ENCODE assay signal across 7 cellular contexts in the genomic region with DNA sequence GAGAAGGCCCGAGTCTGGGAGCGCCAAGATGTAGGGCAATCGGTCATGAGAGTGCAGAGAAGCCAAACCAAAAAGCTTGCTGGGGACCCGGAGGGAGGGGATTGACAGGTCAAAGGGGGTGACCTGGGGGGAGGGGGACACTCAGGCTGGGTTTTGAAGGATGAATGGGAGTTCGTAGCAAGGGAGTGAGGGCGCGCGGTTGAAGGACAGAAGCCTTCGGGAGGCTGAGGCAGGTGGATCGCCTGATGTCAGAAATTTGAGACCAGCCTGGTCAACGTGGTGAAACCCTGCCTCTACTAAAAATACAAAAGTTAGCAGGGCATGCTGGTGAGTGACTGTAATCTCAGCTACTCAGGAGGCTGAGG. TPM values are rescaled to one million over a fixed set of nuclear protein-coding genes. Genes with fewer than 3 reads are reported as not detected.
DNase-seq lines count a peak whose midpoint lies in the region; ATAC-seq and TF ChIP-seq lines count a peak whose summit lies in the region.
"Not testable (repeated sequence)": the region's sequence is repeated elsewhere in the genome, so short reads cannot be mapped to it uniquely, and the experiment has no call there.

No MANE protein-coding gene starts in this region.

- not testable (repeated sequence) for H3K79me2 ChIP-seq in mammary epithelial cell (ENCODE audit: insufficient read depth, low read length)

- H3K36me3 Mint-ChIP-seq in activated CD8-positive, alpha-beta T cell treated with anti-CD3 and anti-CD28 coated beads for 36 hours (ENCODE audit: low read depth); glutamatergic neuron (ENCODE audit: unreplicated experiment): not testable (repeated sequence)

- H3K27ac ChIP-seq in mammary epithelial cell (ENCODE audit: insufficient read depth, low read depth, low read length): not testable (repeated sequence)

- H3K4me2 ChIP-seq in mammary epithelial cell (ENCODE audit: insufficient read depth, low read depth, low read length): peak overlapping the region; percentile 93
- peak overlapping the region; percentile 85 for H3K4me2 ChIP-seq in skeletal muscle satellite cell (ENCODE audit: low read length)

- H3K4me3 ChIP-seq in GM12865 (ENCODE audit: low read depth, low read length): peak overlapping the region; percentile 62
- H3K4me3 ChIP-seq in mammary epithelial cell (replicated peaks in 1 of 3; ENCODE audit: insufficient read depth in 1 of 3, low read depth in 2 of 3, low read length in 3 of 3): peak overlapping the region in 2 of 3 experiments; percentile 61 to 62
- H3K4me3 ChIP-seq in mucosa of stomach (ENCODE audit: low read length): not testable (repeated sequence)
- peak overlapping the region; percentile 83 for H3K4me3 ChIP-seq in skeletal muscle satellite cell (ENCODE audit: low read length)

- intact Hi-C loops in activated CD8-positive, alpha-beta T cell treated with anti-CD3 and anti-CD28 coated beads for 36 hours (cut with micrococcal nuclease): not testable (repeated sequence)
- intact Hi-C loops in mammary epithelial cell (cut with micrococcal nuclease): loop anchor here (5.0 to 10.0 kb wide), 2 partner anchors 62 to 140 kb away; no protein-coding TSS in a partner anchor

- H3K36me3 ChIP-seq in mammary epithelial cell (ENCODE audit: insufficient read depth, low read length); mucosa of stomach (ENCODE audit: control insufficient read depth, insufficient read depth, low read length); skeletal muscle satellite cell (ENCODE audit: insufficient read depth, low read length): not testable (repeated sequence)

- POLR2A ChIA-PET in activated CD8-positive, alpha-beta T cell treated with anti-CD3 and anti-CD28 coated beads for 36 hours (lab: Charles Lee): interaction anchor here (0.6 kb wide), 1 partner anchor 183 kb away, joined by 3 read pairs; no protein-coding TSS in a partner anchor

- CTCF ChIA-PET in activated CD8-positive, alpha-beta T cell treated with anti-CD3 and anti-CD28 coated beads for 36 hours (lab: Charles Lee): interaction anchor here (0.7 to 2.0 kb wide), 4 partner anchors 50 to 144 kb away, joined by 3 to 5 read pairs (median 4); no protein-coding TSS in a partner anchor
- CTCF ChIA-PET in mammary epithelial cell (lab: Charles Lee; ENCODE audit: low non-redundant PET): not testable (repeated sequence)

- not testable (repeated sequence) for ATAC-seq in activated CD8-positive, alpha-beta T cell treated with anti-CD3 and anti-CD28 coated beads for 36 hours

- H4K20me1 ChIP-seq in mammary epithelial cell (ENCODE audit: insufficient read depth, low read length): not testable (repeated sequence)

- peak overlapping the region; percentile 68 for H3K4me3 Mint-ChIP-seq in activated CD8-positive, alpha-beta T cell treated with anti-CD3 and anti-CD28 coated beads for 36 hours
- peak overlapping the region; percentile 72 for H3K4me3 Mint-ChIP-seq in glutamatergic neuron (ENCODE audit: unreplicated experiment)

- peak overlapping the region; percentile 93 for H2AFZ ChIP-seq in mammary epithelial cell (ENCODE audit: low read depth, low read length)

- not testable (repeated sequence) for H3K4me1 ChIP-seq in mammary epithelial cell (ENCODE audit: insufficient read depth, low read length); skeletal muscle satellite cell (ENCODE audit: control insufficient read depth, insufficient read depth, low read length)
- H3K4me1 ChIP-seq in mucosa of stomach (ENCODE audit: control insufficient read depth, insufficient read depth, low read length): peaks cover 13% of the 10 kb centered on the region

- peaks cover 13% of the 10 kb centered on the region for H3K4me1 Mint-ChIP-seq in activated CD8-positive, alpha-beta T cell treated with anti-CD3 and anti-CD28 coated beads for 36 hours (ENCODE audit: low read depth)
- not testable (repeated sequence) for H3K4me1 Mint-ChIP-seq in glutamatergic neuron (ENCODE audit: low read depth, unreplicated experiment)

- not testable (repeated sequence) for BruUV-seq in mammary epithelial cell (replicated peaks; lab: Mats Ljungman, UMichigan)

- dilution Hi-C loops in mammary epithelial cell (cut with HindIII; ENCODE audit: low sequenced_read_pairs): not testable (repeated sequence)

- not testable (repeated sequence) for H3K9me3 Mint-ChIP-seq in activated CD8-positive, alpha-beta T cell treated with anti-CD3 and anti-CD28 coated beads for 36 hours
- H3K9me3 Mint-ChIP-seq in glutamatergic neuron (ENCODE audit: unreplicated experiment): peaks cover 11% of the 10 kb centered on the region

- no CpG with 5 or more reads among the region's 11 CpGs for WGBS in mammary epithelial cell (ENCODE audit: low coverage, missing lambda C conversion rate)

- DNase-seq in GM12865 (ENCODE audit: low read depth); activated CD8-positive, alpha-beta T cell treated with anti-CD3 and anti-CD28 coated beads for 36 hours; mammary epithelial cell; glutamatergic neuron: not testable (repeated sequence)
- peak; percentile 41 for DNase-seq in NCI-H2107 treated with DMSO at 0.1 percent for 48 hours (lab: John Stamatoyannopoulos, UW; ENCODE audit: unreplicated experiment)

- not testable (repeated sequence) for H3K27me3 Mint-ChIP-seq in activated CD8-positive, alpha-beta T cell treated with anti-CD3 and anti-CD28 coated beads for 36 hours
- peaks cover 10% of the 10 kb centered on the region for H3K27me3 Mint-ChIP-seq in glutamatergic neuron (ENCODE audit: unreplicated experiment)

- not testable (repeated sequence) for H3K9ac ChIP-seq in mammary epithelial cell (ENCODE audit: insufficient read depth, low read length)
- peak overlapping the region; percentile 50 for H3K9ac ChIP-seq in mucosa of stomach (ENCODE audit: low read length)
- peak overlapping the region; percentile 74 for H3K9ac ChIP-seq in skeletal muscle satellite cell (ENCODE audit: low read depth, low read length)

- peak overlapping the region; percentile 55 for H3K27ac Mint-ChIP-seq in activated CD8-positive, alpha-beta T cell treated with anti-CD3 and anti-CD28 coated beads for 36 hours
- H3K27ac Mint-ChIP-seq in glutamatergic neuron (ENCODE audit: unreplicated experiment): not testable (repeated sequence)

- H3K27me3 ChIP-seq in mammary epithelial cell (ENCODE audit: insufficient read depth, low read length); mucosa of stomach (ENCODE audit: control insufficient read depth, insufficient read depth, low read length); skeletal muscle satellite cell (ENCODE audit: control insufficient read depth, insufficient read depth, low read length): not testable (repeated sequence)

- TF ChIP-seq CTCF in GM12865 (IDR thresholded peaks at IDR 0.05; ENCODE audit: insufficient read depth, low read depth, low read length, missing control alignments); mammary epithelial cell (conservative IDR thresholded peaks at IDR 0.05 in 1 of 2, IDR thresholded peaks at IDR 0.05 in 1 of 2; ENCODE audit: extremely low read depth in 1 of 2, insufficient read depth in 1 of 2, low read depth in 1 of 2, low read length in 2 of 2); glutamatergic neuron (IDR thresholded peaks at IDR 0.05; ENCODE audit: partially characterized antibody, unreplicated experiment): not testable (repeated sequence)
- TF ChIP-seq CTCF in activated CD8-positive, alpha-beta T cell treated with anti-CD3 and anti-CD28 coated beads for 36 hours (IDR thresholded peaks at IDR 0.05): peak; percentile 21

- not testable (repeated sequence) for H3K9me3 ChIP-seq in mammary epithelial cell (replicated peaks; ENCODE audit: insufficient read depth, low read length); mucosa of stomach (ENCODE audit: control insufficient read depth, low read length); skeletal muscle satellite cell (replicated peaks; ENCODE audit: low read length)

- in situ Hi-C loops in mammary epithelial cell (cut with MboI; ENCODE audit: low sequenced_read_pairs in 2 of 2): not testable (repeated sequence)

RNA-seq across cellular contexts. Expression of a gene that starts 35.0 kb away (rescaled TPM):
- not detected for total RNA-seq in activated CD8-positive, alpha-beta T cell treated with anti-CD3 and anti-CD28 coated beads for 36 hours
- total RNA-seq in mammary epithelial cell: not detected
- not detected for polyA plus RNA-seq in mammary epithelial cell
- not detected for polyA minus RNA-seq in mammary epithelial cell
- total RNA-seq in glutamatergic neuron (ENCODE audit: unreplicated experiment): not detected
- not detected in 2 replicates for total RNA-seq in skeletal muscle satellite cell (2012; rRNA removed)

RNA-seq across cellular contexts. Expression of a gene that starts 52.8 kb away (rescaled TPM):
- total RNA-seq in activated CD8-positive, alpha-beta T cell treated with anti-CD3 and anti-CD28 coated beads for 36 hours: 10 to 100 TPM; 29.8 to 30.2 TPM
- not detected for total RNA-seq in mammary epithelial cell
- not detected for polyA plus RNA-seq in mammary epithelial cell
- not detected for polyA minus RNA-seq in mammary epithelial cell
- not detected for total RNA-seq in glutamatergic neuron (ENCODE audit: unreplicated experiment)
- total RNA-seq in skeletal muscle satellite cell (2012; rRNA removed): not detected in 2 replicates

Comparison
In these comparisons a context has a peak if more than half of its experiments do, and no peak if none do; other contexts are left out.
1. RNA of a gene that starts 52.8 kb away (total RNA-seq): 29.8 to 30.2 TPM in activated CD8-positive, alpha-beta T cell treated with anti-CD3 and anti-CD28 coated beads for 36 hours; not detected in glutamatergic neuron (single experiment) and not detected in mammary epithelial cell; every median in the first group is over 10 times any median in the second.